Comparison of ENCODE assay signal across 6 cellular contexts in the genomic region with DNA sequence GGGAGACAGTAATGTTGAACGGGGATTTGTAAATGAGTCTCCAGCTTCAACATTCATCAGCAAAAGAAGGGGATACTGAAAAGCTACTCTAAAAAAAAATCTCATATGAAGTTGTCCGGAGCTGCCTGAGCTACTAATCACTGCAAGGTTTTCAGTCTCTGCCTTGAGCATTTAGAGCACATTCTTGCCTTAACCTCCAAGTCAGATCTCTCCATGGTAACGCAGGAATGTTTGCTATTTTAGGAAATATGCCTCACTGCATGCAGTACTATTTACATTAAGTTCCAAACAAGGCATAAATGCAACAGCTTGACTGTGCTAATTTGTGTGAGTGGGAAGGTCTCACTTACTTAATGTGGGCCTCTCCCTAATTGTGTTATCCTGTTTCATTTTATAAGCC.
DNase-seq lines count a peak whose midpoint lies in the region; ATAC-seq and TF ChIP-seq lines count a peak whose summit lies in the region.
"Not testable (repeated sequence)": the region's sequence is repeated elsewhere in the genome, so short reads cannot be mapped to it uniquely, and the experiment has no call there.

No MANE protein-coding gene starts in this region.

- not testable (repeated sequence) for H3K4me3 ChIP-seq in GM23338; RWPE2 (ENCODE audit: severe bottlenecking); body of pancreas; left lung; smooth muscle cell

- WGBS in body of pancreas, 2 donors = no CpG with 5 or more reads among the region's 3 CpGs
- WGBS in smooth muscle cell (ENCODE audit: low lambda C conversion rate) = no CpG with 5 or more reads among the region's 3 CpGs

- H2AFZ ChIP-seq in GM23338; smooth muscle cell (ENCODE audit: low read depth): not testable (repeated sequence)

- H4K20me1 ChIP-seq in GM23338 (replicated peaks; ENCODE audit: insufficient read depth); smooth muscle cell (ENCODE audit: low read depth): not testable (repeated sequence)

- H3K9me2 ChIP-seq in GM23338 (ENCODE audit: insufficient read depth) = not testable (repeated sequence)

- H3K27ac ChIP-seq in GM23338 (ENCODE audit: low read depth); RWPE2 (ENCODE audit: poor library complexity, severe bottlenecking); body of pancreas; left lung: not testable (repeated sequence)
- peak overlapping the region; percentile 67 for H3K27ac ChIP-seq in smooth muscle cell (ENCODE audit: low read depth)

- TF ChIP-seq CTCF in GM23338 (conservative IDR thresholded peaks at IDR 0.05; ENCODE audit: low read depth in 2 of 2); RWPE2 (IDR thresholded peaks at IDR 0.05; ENCODE audit: poor library complexity, severe bottlenecking); body of pancreas (IDR thresholded peaks at IDR 0.05); left lung (IDR thresholded peaks at IDR 0.05); omental fat pad (IDR thresholded peaks at IDR 0.05); smooth muscle cell (IDR thresholded peaks at IDR 0.05; ENCODE audit: borderline replicate concordance, insufficient read depth, poor library complexity, severe bottlenecking): not testable (repeated sequence)

- not testable (repeated sequence) for H3K4me1 Mint-ChIP-seq in GM23338

- not testable (repeated sequence) for DNase-seq in GM23338 (ENCODE audit: low spot score); RWPE2 (ENCODE audit: low spot score); body of pancreas; left lung; omental fat pad (ENCODE audit: low spot score); smooth muscle cell (lab: John Stamatoyannopoulos, UW; ENCODE audit: unreplicated experiment)

- not testable (repeated sequence) for H3K79me2 ChIP-seq in GM23338 (replicated peaks; ENCODE audit: insufficient read depth); smooth muscle cell (ENCODE audit: low read depth)

- H3K9me3 ChIP-seq in RWPE2 (ENCODE audit: severe bottlenecking); body of pancreas; left lung; smooth muscle cell (replicated peaks; ENCODE audit: low read depth): not testable (repeated sequence)

- TF ChIP-seq POLR2A in body of pancreas (IDR thresholded peaks at IDR 0.05) = not testable (repeated sequence)

- not testable (repeated sequence) for H3K9ac ChIP-seq in smooth muscle cell (ENCODE audit: low read depth)

- H3K36me3 ChIP-seq in GM23338 (ENCODE audit: insufficient read depth); RWPE2 (ENCODE audit: low read depth); body of pancreas (replicated peaks in 1 of 2; ENCODE audit: insufficient read depth in 1 of 2, low read depth in 2 of 2); left lung; smooth muscle cell (ENCODE audit: low read depth): not testable (repeated sequence)

- not testable (repeated sequence) for H3K9me3 Mint-ChIP-seq in GM23338

- H3K4me1 ChIP-seq in GM23338 (ENCODE audit: insufficient read depth); RWPE2 (ENCODE audit: insufficient read depth, poor library complexity, severe bottlenecking); body of pancreas; left lung; smooth muscle cell (ENCODE audit: low read depth): not testable (repeated sequence)

- not testable (repeated sequence) for H3K4me3 Mint-ChIP-seq in GM23338

- ATAC-seq in GM23338 (peak; percentile 71), RWPE2 (ENCODE audit: low read depth) (peak; percentile 98), body of pancreas (peak; percentile 30), left lung (peak; percentile 85), omental fat pad (ENCODE audit: low FRiP score) (peak; percentile 46)

- not testable (repeated sequence) for H3K4me2 ChIP-seq in GM23338, smooth muscle cell

- H3K27me3 ChIP-seq in GM23338 (ENCODE audit: insufficient read depth); RWPE2 (ENCODE audit: insufficient read depth, poor library complexity, severe bottlenecking); body of pancreas; left lung; smooth muscle cell (ENCODE audit: low read depth): not testable (repeated sequence)

- H3K27me3 Mint-ChIP-seq in GM23338 (ENCODE audit: insufficient read depth, low read depth, poor library complexity) = not testable (repeated sequence)

- not testable (repeated sequence) for H3F3A ChIP-seq in GM23338 (replicated peaks; ENCODE audit: low read depth); smooth muscle cell (ENCODE audit: low read depth)

- not testable (repeated sequence) for H3K27ac Mint-ChIP-seq in GM23338

- H3K36me3 Mint-ChIP-seq in GM23338 (ENCODE audit: low read depth) = not testable (repeated sequence)

- intact Hi-C loops in body of pancreas (cut with DNase I); left lung (cut with DNase I): not testable (repeated sequence)

Comparison
In these comparisons a context has a peak if more than half of its experiments do, and no peak if none do; other contexts are left out.
1. ATAC-seq: peak in every context shown above with its lines; median percentile 98 in RWPE2; 85 in left lung; 71 in GM23338; 46 in omental fat pad; 30 in body of pancreas.